11 cellular contexts compared by ENCODE assay signal in genomic region chr18:35045121-35045520, GRCh38. TPM values are rescaled to one million over a fixed set of nuclear protein-coding genes. Genes with fewer than 3 reads are reported as not detected.
DNase-seq lines count a peak whose midpoint lies in the region; ATAC-seq and TF ChIP-seq lines count a peak whose summit lies in the region.
"Had no signal": no experiment of that assay in that cellular context is flagged by ENCODE, and none has a peak within 500 bp of the region (broad histone marks: within the 10 kb centered on the region; RNA-seq: fewer than 3 reads in every experiment).

No MANE protein-coding gene starts in this region.

- no TSS peak for BruUV-seq in PC-9 (replicated peaks; lab: Mats Ljungman, UMichigan)

- no peaks in the 10 kb centered on the region for H3K36me3 ChIP-seq in PC-9 (ENCODE audit: low read depth)
- H3K36me3 ChIP-seq: uterus had no signal

- intact Hi-C loops in dorsolateral prefrontal cortex (cut with DNase I), result loop anchor here in 1 of 2 donors (10.0 kb wide), 2 partner anchors 50 to 300 kb away; partner anchors contain the start of gene ZNF24
- intact Hi-C loops in PC-9 (cut with micrococcal nuclease; ENCODE audit: unreplicated experiment), result no loop called here

- peak overlapping the region; percentile 98 to 99 for H3K4me3 Mint-ChIP-seq in activated T-cell treated with anti-CD3 and anti-CD28 coated beads, Interleukin-2, amount 50 U/mL, for 72 hours
- peak overlapping the region; percentile 7 for H3K4me3 Mint-ChIP-seq in stimulated activated memory B cell treated with anti-CD40 and anti-IgM and Interleukin-4, amounts not matched to agents 10 μg/mL and 1 μg/mL and 100 μg/mL, for 72 hours

- peak overlapping the region in 49 of 59 donors; percentile 6 to 99 (median 88) for H3K4me3 ChIP-seq in dorsolateral prefrontal cortex
- H3K4me3 ChIP-seq in PC-9, result no peak overlapping the region
- H3K4me3 ChIP-seq: smooth muscle cell, uterus had no signal

- no peaks in the 10 kb centered on the region for H4K20me1 ChIP-seq in PC-9 (ENCODE audit: insufficient read depth)

- TF ChIP-seq CTCF in dorsolateral prefrontal cortex (IDR thresholded peaks at IDR 0.05 in 54 of 56, conservative IDR thresholded peaks at IDR 0.05 in 2 of 56; ENCODE audit: low read depth in 1 of 56, partially characterized antibody in 56 of 56) (no peak), PC-9 (conservative IDR thresholded peaks at IDR 0.05) (no peak)

- H3K79me2 ChIP-seq in PC-9 (ENCODE audit: low read depth), result no peaks in the 10 kb centered on the region

- H3K4me1 Mint-ChIP-seq in activated T-cell treated with anti-CD3 and anti-CD28 coated beads, Interleukin-2, amount 50 U/mL, for 72 hours (ENCODE audit: low read depth), result peaks cover 88% of the 10 kb centered on the region
- peaks cover 87% of the 10 kb centered on the region for H3K4me1 Mint-ChIP-seq in stimulated activated memory B cell treated with anti-CD40 and anti-IgM and Interleukin-4, amounts not matched to agents 10 μg/mL and 1 μg/mL and 100 μg/mL, for 72 hours

- H3K27ac ChIP-seq in dorsolateral prefrontal cortex (peak overlapping the region in 38 of 59 donors; percentile 2 to 95 (median 34)), PC-9 (no peak overlapping the region)
- H3K27ac ChIP-seq: uterus had no signal

- peaks cover 10 to 12% of the 10 kb centered on the region in 2 donors for H3K36me3 Mint-ChIP-seq in activated T-cell treated with anti-CD3 and anti-CD28 coated beads, Interleukin-2, amount 50 U/mL, for 72 hours (ENCODE audit: insufficient read depth in 2 of 2)
- peaks cover 6% of the 10 kb centered on the region for H3K36me3 Mint-ChIP-seq in stimulated activated memory B cell treated with anti-CD40 and anti-IgM and Interleukin-4, amounts not matched to agents 10 μg/mL and 1 μg/mL and 100 μg/mL, for 72 hours

- H3F3A ChIP-seq in PC-9 (ENCODE audit: insufficient read depth, low read depth), result peaks cover 7% of the 10 kb centered on the region

- CTCF ChIA-PET in PC-9 (lab: Charles Lee), result no interaction called here

- H3K27me3 ChIP-seq in dorsolateral prefrontal cortex, result no peaks in the 10 kb centered on the region
- no peaks in the 10 kb centered on the region for H3K27me3 ChIP-seq in PC-9 (ENCODE audit: insufficient read depth, low read depth)
- H3K27me3 ChIP-seq: uterus had no signal

- no peak for DNase-seq in activated T-cell treated with anti-CD3 and anti-CD28 coated beads, Interleukin-2, amount 50 U/mL, for 72 hours
- no peak for DNase-seq in activated T-cell treated with anti-CD3 and anti-CD28 coated beads, Interleukin-2, amount 50 U/mL, for 1 hour
- DNase-seq in NCI-H1436 treated with DMSO at 0.1 percent for 48 hours (lab: John Stamatoyannopoulos, UW), result peak; percentile 33
- no peak for DNase-seq in dorsolateral prefrontal cortex
- DNase-seq in PC-9, result no peak
- DNase-seq in SKM-1 treated with dmso at 0.1 percent for 144 hours (lab: John Stamatoyannopoulos, UW; ENCODE audit: unreplicated experiment), result no peak
- DNase-seq: anterior cingulate cortex, uterus had no signal

- H2AFZ ChIP-seq in PC-9, result no peak overlapping the region

- H3K4me1 ChIP-seq in PC-9 (replicated peaks; ENCODE audit: insufficient read depth), result peaks cover 9% of the 10 kb centered on the region
- H3K4me1 ChIP-seq: uterus had no signal

- H3K9me2 ChIP-seq in PC-9 (ENCODE audit: insufficient read depth), result no peaks in the 10 kb centered on the region

- no peak for ATAC-seq in activated T-cell treated with anti-CD3 and anti-CD28 coated beads, Interleukin-2, amount 50 U/mL, for 72 hours (replicated peaks in 1 of 2)
- ATAC-seq in stimulated activated memory B cell treated with anti-CD40 and anti-IgM and Interleukin-4, amounts not matched to agents 10 μg/mL and 1 μg/mL and 100 μg/mL, for 72 hours, result no peak
- ATAC-seq in HG03521 (IDR thresholded peaks at IDR 0.05; ENCODE audit: unreplicated experiment), result no peak

- H3K9me3 ChIP-seq in PC-9 (ENCODE audit: insufficient read depth, low read depth), result no peaks in the 10 kb centered on the region
- H3K9me3 ChIP-seq: uterus had no signal

- POLR2A ChIA-PET in PC-9 (lab: Charles Lee; ENCODE audit: unreplicated experiment), result interaction anchor here (0.6 kb wide), 1 partner anchor 59 kb away, joined by 3 read pairs; no protein-coding TSS in a partner anchor

- H3K9me3 Mint-ChIP-seq in activated T-cell treated with anti-CD3 and anti-CD28 coated beads, Interleukin-2, amount 50 U/mL, for 72 hours, result peaks cover 0 to 2% of the 10 kb centered on the region in 2 donors
- peaks cover 3% of the 10 kb centered on the region for H3K9me3 Mint-ChIP-seq in stimulated activated memory B cell treated with anti-CD40 and anti-IgM and Interleukin-4, amounts not matched to agents 10 μg/mL and 1 μg/mL and 100 μg/mL, for 72 hours

- H3K27me3 Mint-ChIP-seq in activated T-cell treated with anti-CD3 and anti-CD28 coated beads, Interleukin-2, amount 50 U/mL, for 72 hours (ENCODE audit: low read depth), result no peaks in the 10 kb centered on the region
- H3K27me3 Mint-ChIP-seq in stimulated activated memory B cell treated with anti-CD40 and anti-IgM and Interleukin-4, amounts not matched to agents 10 μg/mL and 1 μg/mL and 100 μg/mL, for 72 hours, result no peaks in the 10 kb centered on the region

- H3K4me2 ChIP-seq in PC-9, result no peak overlapping the region
- H3K4me2 ChIP-seq: smooth muscle cell had no signal

- peak overlapping the region; percentile 89 for H3K27ac Mint-ChIP-seq in activated T-cell treated with anti-CD3 and anti-CD28 coated beads, Interleukin-2, amount 50 U/mL, for 72 hours
- peak overlapping the region; percentile 91 for H3K27ac Mint-ChIP-seq in stimulated activated memory B cell treated with anti-CD40 and anti-IgM and Interleukin-4, amounts not matched to agents 10 μg/mL and 1 μg/mL and 100 μg/mL, for 72 hours

RNA-seq across cellular contexts. Expression of gene MAPRE2, which starts 3.9 kb away (rescaled TPM):
- total RNA-seq in activated T-cell treated with anti-CD3 and anti-CD28 coated beads, Interleukin-2, amount 50 U/mL, for 72 hours, result 10 to 100 TPM; 53.4 to 54.1 TPM
- total RNA-seq in dorsolateral prefrontal cortex, result 100 to 1,000 TPM; 105 to 278 (median 202) TPM
- 9.1 and 10.9 TPM in 2 replicates for total RNA-seq in PC-9 (2021)
